21 cellular contexts compared by ENCODE assay signal in the genomic region with DNA sequence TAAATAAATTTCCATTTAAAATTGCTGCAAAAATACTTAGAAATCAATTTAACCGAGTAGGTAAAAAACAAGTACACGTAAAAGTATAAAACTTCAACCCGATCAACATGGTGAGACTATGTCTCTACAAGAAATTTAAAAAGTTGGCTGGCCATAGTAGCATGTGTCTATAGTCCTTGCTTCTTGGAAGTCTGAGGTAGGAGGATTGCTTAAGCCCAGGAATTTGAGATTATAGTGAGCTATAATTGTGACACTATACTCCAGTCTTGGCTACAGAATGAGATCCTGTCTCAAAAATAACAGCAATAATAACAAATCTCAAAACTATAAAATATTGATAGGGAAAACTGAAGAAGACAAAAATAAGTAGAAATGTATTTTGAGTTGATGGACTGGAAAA. TPM values are rescaled to one million over a fixed set of nuclear protein-coding genes. Genes with fewer than 3 reads are reported as not detected.
"Had no signal": no experiment of that assay in that cellular context is flagged by ENCODE, and none has a peak within 500 bp of the region (broad histone marks: within the 10 kb centered on the region; RNA-seq: fewer than 3 reads in every experiment).

No MANE protein-coding gene starts in this region.

- H3K9me3 ChIP-seq: suprapubic skin had no signal

- H3K9me3 Mint-ChIP-seq: activated B cell treated with CpG ODN at 0.5 μM for 24 hours; activated CD4-positive, alpha-beta memory T cell treated with anti-CD3 and anti-CD28 coated beads for 36 hours; central memory CD8-positive, alpha-beta T cell had no signal

- H3K36me3 Mint-ChIP-seq: brain had no signal

- H3K4me3 ChIP-seq: coronary artery, hepatocyte, lung, suprapubic skin had no signal

- H3K27ac Mint-ChIP-seq: activated B cell treated with CpG ODN at 0.5 μM for 24 hours; activated CD4-positive, alpha-beta memory T cell treated with anti-CD3 and anti-CD28 coated beads for 36 hours; activated naive CD8-positive, alpha-beta T cell treated with anti-CD3 and anti-CD28 coated beads, Interleukin-2, amount 10 ng/mL, durations not matched to agents 7 days and 5 days; brain; T-helper 2 cell treated with Interferon-gamma antibody and Interleukin-4, amounts not matched to agents 5 μg/mL and 100 μg/mL, for 36 hours had no signal

- H3K4me1 Mint-ChIP-seq: brain had no signal

- H3K27ac ChIP-seq: coronary artery, hepatocyte, suprapubic skin had no signal

- H3K27me3 Mint-ChIP-seq: activated B cell treated with CpG ODN at 0.5 μM for 24 hours; activated CD4-positive, alpha-beta memory T cell treated with anti-CD3 and anti-CD28 coated beads for 36 hours; activated naive CD8-positive, alpha-beta T cell treated with anti-CD3 and anti-CD28 coated beads, Interleukin-2, amount 10 ng/mL, durations not matched to agents 7 days and 5 days; brain; central memory CD8-positive, alpha-beta T cell had no signal

- DNase-seq: activated B cell treated with CpG ODN at 0.5 μM for 24 hours; activated CD4-positive, alpha-beta memory T cell treated with anti-CD3 and anti-CD28 coated beads for 36 hours; activated CD4-positive, alpha-beta T cell treated with anti-CD3 and anti-CD28 coated beads for 4 hours; activated naive CD4-positive, alpha-beta T cell; activated naive CD8-positive, alpha-beta T cell treated with anti-CD3 and anti-CD28 coated beads, Interleukin-2, amount 10 ng/mL, durations not matched to agents 7 days and 5 days; anterior cingulate cortex; erythroblast; islet precursor cell; left colon; midbrain; retina; stimulated activated CD4-positive, alpha-beta T cell treated with anti-CD3 and anti-CD28 coated beads, Interleukin-2, amount 100 ng/mL, for 24 hours; stimulated activated naive CD8-positive, alpha-beta T cell treated with anti-CD3 and anti-CD28 coated beads, Interleukin-15, Interleukin-2, amounts not matched to agents 100 U/mL and 50 U/mL, for 24 hours had no signal

- H3K27me3 ChIP-seq: hepatocyte, suprapubic skin had no signal

- ATAC-seq: left colon; stimulated activated naive CD8-positive, alpha-beta T cell treated with anti-CD3 and anti-CD28 coated beads, Interleukin-15, Interleukin-2, amounts not matched to agents 100 U/mL and 50 U/mL, for 24 hours had no signal

- H3K4me3 Mint-ChIP-seq: activated B cell treated with CpG ODN at 0.5 μM for 24 hours; activated CD4-positive, alpha-beta memory T cell treated with anti-CD3 and anti-CD28 coated beads for 36 hours; activated naive CD8-positive, alpha-beta T cell treated with anti-CD3 and anti-CD28 coated beads, Interleukin-2, amount 10 ng/mL, durations not matched to agents 7 days and 5 days; brain; T-helper 2 cell treated with Interferon-gamma antibody and Interleukin-4, amounts not matched to agents 5 μg/mL and 100 μg/mL, for 36 hours had no signal

RNA-seq across cellular contexts. Expression of a gene that starts 11.1 kb away (rescaled TPM):
- polyA plus RNA-seq: neural cell had no signal

RNA-seq across cellular contexts. Expression of a gene that starts 59.0 kb away (rescaled TPM):
- total RNA-seq: activated B cell treated with CpG ODN at 0.5 μM for 24 hours; activated CD4-positive, alpha-beta memory T cell treated with anti-CD3 and anti-CD28 coated beads for 36 hours; activated naive CD8-positive, alpha-beta T cell treated with anti-CD3 and anti-CD28 coated beads, Interleukin-2, amount 10 ng/mL, durations not matched to agents 7 days and 5 days; suprapubic skin had no signal
- polyA plus RNA-seq: neural cell had no signal
